Comparison of ENCODE assay signal across 17 cellular contexts in the genomic region with DNA sequence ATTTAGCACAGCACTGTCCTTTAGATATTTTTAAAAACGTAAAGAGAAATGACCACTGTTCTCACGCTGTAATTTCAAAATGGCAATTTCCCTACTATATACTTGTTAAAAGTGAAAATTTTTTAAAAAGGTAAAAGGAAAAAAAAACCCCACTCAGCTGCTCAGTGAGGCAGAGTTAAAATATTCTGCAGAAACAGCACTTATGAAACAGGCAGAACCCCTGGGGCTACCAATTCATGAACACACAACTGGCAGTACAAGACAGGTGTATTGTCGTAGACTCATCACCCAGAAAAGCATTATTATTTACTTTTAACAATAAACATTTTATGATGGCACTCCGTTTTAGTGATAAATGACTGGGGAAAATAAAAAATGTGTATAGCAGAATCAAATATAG. TPM values are rescaled to one million over a fixed set of nuclear protein-coding genes. Genes with fewer than 3 reads are reported as not detected.
DNase-seq lines count a peak whose midpoint lies in the region; ATAC-seq and TF ChIP-seq lines count a peak whose summit lies in the region.
"Had no signal": no experiment of that assay in that cellular context is flagged by ENCODE, and none has a peak within 500 bp of the region (broad histone marks: within the 10 kb centered on the region; RNA-seq: fewer than 3 reads in every experiment).

No MANE protein-coding gene starts in this region.

- peaks cover 4% of the 10 kb centered on the region for H3K36me3 Mint-ChIP-seq in activated CD4-positive, alpha-beta T cell treated with anti-CD3 and anti-CD28 coated beads, Interleukin-2, amount 10 ng/mL, durations not matched to agents 7 days and 5 days (ENCODE audit: low read depth)

- no peaks in the 10 kb centered on the region for H3K9me2 ChIP-seq in Loucy (replicated peaks; ENCODE audit: low read depth, low read length)

- H3K27ac ChIP-seq in OCI-LY3 (ENCODE audit: low read length) (peak overlapping the region; percentile 92), trophoblast cell (ENCODE audit: low read depth, low read length) (peak overlapping the region; percentile 89)
- H3K27ac ChIP-seq: neutrophil, right atrium auricular region had no signal

- no peaks in the 10 kb centered on the region for H3F3A ChIP-seq in Loucy (ENCODE audit: low read depth)

- ATAC-seq in left lobe of liver: no peak

- H3K9ac ChIP-seq in Loucy (ENCODE audit: low read depth, low read length, poor library complexity, severe bottlenecking) (peak overlapping the region; percentile 17), OCI-LY3 (ENCODE audit: low read length) (peak overlapping the region; percentile 59; the same call in 1 of the 2 replicates), trophoblast cell (ENCODE audit: low read length) (no peak overlapping the region)

- H3K4me3 ChIP-seq in Loucy (ENCODE audit: low read length, poor library complexity, severe bottlenecking) (no peak overlapping the region), OCI-LY3 (ENCODE audit: low read length) (peak overlapping the region; percentile 72), trophoblast cell (ENCODE audit: low read depth, low read length) (no peak overlapping the region)
- H3K4me3 ChIP-seq: right atrium auricular region had no signal

- peaks cover 10% of the 10 kb centered on the region for H3K27me3 Mint-ChIP-seq in activated CD4-positive, alpha-beta T cell treated with anti-CD3 and anti-CD28 coated beads, Interleukin-2, amount 10 ng/mL, durations not matched to agents 7 days and 5 days

- peaks cover 63% of the 10 kb centered on the region for H3K4me1 Mint-ChIP-seq in activated CD4-positive, alpha-beta T cell treated with anti-CD3 and anti-CD28 coated beads, Interleukin-2, amount 10 ng/mL, durations not matched to agents 7 days and 5 days

- H3K9me3 ChIP-seq in Loucy (ENCODE audit: insufficient read depth, low read depth, low read length) (no peaks in the 10 kb centered on the region), OCI-LY3 (ENCODE audit: insufficient read depth, low read length) (no peaks in the 10 kb centered on the region), trophoblast cell (ENCODE audit: insufficient read depth, low read depth, low read length) (peaks cover 2% of the 10 kb centered on the region)
- H3K9me3 ChIP-seq: neutrophil, right atrium auricular region had no signal

- H2AFZ ChIP-seq in Loucy (ENCODE audit: low read length): peak overlapping the region; percentile 89
- peak overlapping the region; percentile 22 for H2AFZ ChIP-seq in OCI-LY3 (ENCODE audit: low read depth, low read length)
- H2AFZ ChIP-seq in trophoblast cell (ENCODE audit: insufficient read depth, low read length, poor library complexity): no peak overlapping the region

- TF ChIP-seq CTCF in Loucy (conservative IDR thresholded peaks at IDR 0.05; ENCODE audit: low read length) (no peak), OCI-LY3 (IDR thresholded peaks at IDR 0.05; ENCODE audit: low read depth, low read length) (no peak)

- H3K4me2 ChIP-seq in Loucy (ENCODE audit: low read depth, low read length, poor library complexity, severe bottlenecking) (peak overlapping the region; percentile 56), OCI-LY3 (ENCODE audit: low read length) (peak overlapping the region; percentile 67), trophoblast cell (ENCODE audit: low read length) (peak overlapping the region; percentile 93)

- H3K4ac ChIP-seq in trophoblast cell (ENCODE audit: low read depth, low read length): no peak overlapping the region

- peaks cover 35% of the 10 kb centered on the region for H3K79me1 ChIP-seq in trophoblast cell (ENCODE audit: low read length)

- H4K8ac ChIP-seq in trophoblast cell (ENCODE audit: low read depth, low read length): no peak overlapping the region

- H3K27ac Mint-ChIP-seq in activated CD4-positive, alpha-beta T cell treated with anti-CD3 and anti-CD28 coated beads, Interleukin-2, amount 10 ng/mL, durations not matched to agents 7 days and 5 days: peak overlapping the region; percentile 77
- H3K27ac Mint-ChIP-seq: activated CD4-positive, alpha-beta memory T cell treated with anti-CD3 and anti-CD28 coated beads, Interleukin-2, amount 10 ng/mL, durations not matched to agents 7 days and 5 days; CD14-positive monocyte had no signal

- H3K36me3 ChIP-seq in Loucy (ENCODE audit: insufficient read depth, low read length) (no peaks in the 10 kb centered on the region), OCI-LY3 (replicated peaks; ENCODE audit: low read depth, low read length) (no peaks in the 10 kb centered on the region), trophoblast cell (ENCODE audit: control insufficient read depth in 1 of 2, insufficient read depth in 2 of 2, low read length in 2 of 2) (peaks cover 0 to 2% of the 10 kb centered on the region in 2 experiments)
- H3K36me3 ChIP-seq: neutrophil, right atrium auricular region had no signal

- H3K79me2 ChIP-seq in Loucy (ENCODE audit: insufficient read depth, low read length): no peaks in the 10 kb centered on the region
- no peaks in the 10 kb centered on the region for H3K79me2 ChIP-seq in OCI-LY3 (ENCODE audit: low read length)
- H3K79me2 ChIP-seq in trophoblast cell (ENCODE audit: control insufficient read depth, insufficient read depth, low read length, poor library complexity): peaks cover 26% of the 10 kb centered on the region

- H4K91ac ChIP-seq in trophoblast cell (ENCODE audit: low read depth, low read length): no peak overlapping the region

- no peak overlapping the region for H2AK5ac ChIP-seq in trophoblast cell (ENCODE audit: low read length)

- H3K9me3 Mint-ChIP-seq in activated CD4-positive, alpha-beta T cell treated with anti-CD3 and anti-CD28 coated beads, Interleukin-2, amount 10 ng/mL, durations not matched to agents 7 days and 5 days: peaks cover 2% of the 10 kb centered on the region
- H3K9me3 Mint-ChIP-seq: activated CD4-positive, alpha-beta memory T cell treated with anti-CD3 and anti-CD28 coated beads, Interleukin-2, amount 10 ng/mL, durations not matched to agents 7 days and 5 days; stimulated activated naive CD8-positive, alpha-beta T cell treated with anti-CD3 and anti-CD28 coated beads, Interleukin-15, Interleukin-2, amounts not matched to agents 100 ng/mL and 50 ng/mL, for 24 hours had no signal

- no peak overlapping the region for H3K23ac ChIP-seq in trophoblast cell (ENCODE audit: low read length)

- H3K27me3 ChIP-seq in Loucy (ENCODE audit: insufficient read depth, low read length, poor library complexity, severe bottlenecking) (no peaks in the 10 kb centered on the region), OCI-LY3 (ENCODE audit: low read depth, low read length) (no peaks in the 10 kb centered on the region), trophoblast cell (ENCODE audit: insufficient read depth, low read length) (no peaks in the 10 kb centered on the region)

- peaks cover 13% of the 10 kb centered on the region for H3K4me1 ChIP-seq in Loucy (ENCODE audit: insufficient read depth, low read length, poor library complexity, severe bottlenecking)
- peaks cover 56% of the 10 kb centered on the region for H3K4me1 ChIP-seq in OCI-LY3 (ENCODE audit: low read length)
- peaks cover 5 to 12% of the 10 kb centered on the region in 2 experiments for H3K4me1 ChIP-seq in trophoblast cell (ENCODE audit: control insufficient read depth in 1 of 2, insufficient read depth in 2 of 2, low read length in 2 of 2)

- H3K4me3 Mint-ChIP-seq in activated CD4-positive, alpha-beta T cell treated with anti-CD3 and anti-CD28 coated beads, Interleukin-2, amount 10 ng/mL, durations not matched to agents 7 days and 5 days: no peak overlapping the region

- H3K14ac ChIP-seq in trophoblast cell (ENCODE audit: low read length): no peak overlapping the region

- intact Hi-C loops in head of caudate nucleus (cut with DNase I): no loop called here

- no peak overlapping the region for H3K18ac ChIP-seq in trophoblast cell (ENCODE audit: low read length)

- POLR2A ChIA-PET in activated CD4-positive, alpha-beta T cell treated with anti-CD3 and anti-CD28 coated beads, Interleukin-2, amount 10 ng/mL, durations not matched to agents 7 days and 5 days (lab: Charles Lee): no interaction called here

- H4K20me1 ChIP-seq in Loucy (ENCODE audit: insufficient read depth, low read length, poor library complexity, severe bottlenecking) (no peaks in the 10 kb centered on the region), OCI-LY3 (ENCODE audit: insufficient read depth, low read length) (no peaks in the 10 kb centered on the region)

- no peak for DNase-seq in activated CD4-positive, alpha-beta T cell treated with anti-CD3 and anti-CD28 coated beads, Interleukin-2, amount 10 ng/mL, durations not matched to agents 7 days and 5 days
- DNase-seq in activated CD4-positive, alpha-beta T cell treated with anti-CD3 and anti-CD28 coated beads, Interleukin-2, amount 50 U/mL, for 48 hours: no peak
- DNase-seq in trophoblast cell (peak; percentile 74 to 76), head of caudate nucleus (no peak), left lobe of liver (ENCODE audit: low spot score) (no peak)
- DNase-seq in stimulated activated CD4-positive, alpha-beta T cell treated with anti-CD3 and anti-CD28 coated beads, Interleukin-4, amount 100 ng/mL, for 24 hours: no peak
- DNase-seq: activated CD4-positive, alpha-beta memory T cell treated with anti-CD3 and anti-CD28 coated beads, Interleukin-2, amount 10 ng/mL, durations not matched to agents 7 days and 5 days; EL; H9; NCI-H774; stimulated activated CD4-positive, alpha-beta T cell treated with anti-CD3 and anti-CD28 coated beads, Interleukin-15, amount 100 ng/mL, for 24 hours had no signal

- H2BK5ac ChIP-seq in trophoblast cell (ENCODE audit: low read depth, low read length, poor library complexity): no peak overlapping the region

- no CpG with 5 or more reads among the region's 4 CpGs for WGBS in trophoblast cell (ENCODE audit: extremely low coverage, insufficient coverage, insufficient read length)

- H4K12ac ChIP-seq in trophoblast cell (ENCODE audit: low read depth, low read length): no peak overlapping the region

- H2BK12ac ChIP-seq in trophoblast cell (ENCODE audit: low read length): no peak overlapping the region

- H2BK120ac ChIP-seq in trophoblast cell (ENCODE audit: insufficient read depth, low read length, poor library complexity): peak overlapping the region; percentile 31

- CTCF ChIA-PET in activated CD4-positive, alpha-beta T cell treated with anti-CD3 and anti-CD28 coated beads, Interleukin-2, amount 10 ng/mL, durations not matched to agents 7 days and 5 days (lab: Charles Lee): no interaction called here

RNA-seq across cellular contexts. Expression of a gene that starts 1.6 kb away (rescaled TPM):
- total RNA-seq in activated CD4-positive, alpha-beta T cell treated with anti-CD3 and anti-CD28 coated beads, Interleukin-2, amount 10 ng/mL, durations not matched to agents 7 days and 5 days: 1 to 10 TPM; 7.5 to 7.8 TPM
- 93.8 and 95.6 TPM in 2 replicates for polyA plus RNA-seq in trophoblast cell (2013)
- total RNA-seq in left lobe of liver: 0.58 TPM

Comparison
In these comparisons a context has a peak if more than half of its experiments do, and no peak if none do; other contexts are left out.
1. DNase-seq: peak in trophoblast cell (2 of 2); none in activated CD4-positive, alpha-beta T cell treated with anti-CD3 and anti-CD28 coated beads, Interleukin-2, amount 10 ng/mL, durations not matched to agents 7 days and 5 days (single experiment), activated CD4-positive, alpha-beta T cell treated with anti-CD3 and anti-CD28 coated beads, Interleukin-2, amount 50 U/mL, for 48 hours (0 of 2), head of caudate nucleus (0 of 42), left lobe of liver (single experiment) and stimulated activated CD4-positive, alpha-beta T cell treated with anti-CD3 and anti-CD28 coated beads, Interleukin-4, amount 100 ng/mL, for 24 hours (single experiment).
2. Peak in every context shown above with its lines, with median percentiles within 50 percentile points of each other: H3K4me2 ChIP-seq.